ENCODE assay signal across 8 cellular contexts in genomic region chr10:87149020-87149609, GRCh38. TPM values are rescaled to one million over a fixed set of nuclear protein-coding genes. Genes with fewer than 3 reads are reported as not detected.
DNase-seq lines count a peak whose midpoint lies in the region; ATAC-seq, FAIRE-seq and TF ChIP-seq lines count a peak whose summit lies in the region.
"Not testable (repeated sequence)": the region's sequence is repeated elsewhere in the genome, so short reads cannot be mapped to it uniquely, and the experiment has no call there.

No MANE protein-coding gene starts in this region.

- peak in 1 of 2 experiments; percentile 35; a peak in 2 of 5 replicates for TF ChIP-seq RAD21 in A549 (conservative IDR thresholded peaks at IDR 0.05 in 1 of 2, IDR thresholded peaks at IDR 0.05 in 1 of 2)
- TF ChIP-seq RAD21 in HCT116 (IDR thresholded peaks at IDR 0.05; ENCODE audit: low read depth): peak; percentile 28; the same call in 1 of the 2 replicates

- not testable (repeated sequence) for BruUV-seq in HCT116 (replicated peaks; lab: Mats Ljungman, UMichigan); Panc1 (replicated peaks; lab: Mats Ljungman, UMichigan)

- RAD21 ChIA-PET in HCT116 (lab: Charles Lee; ENCODE audit: low non-redundant PET in 1 of 2, low total read pairs in 2 of 2, uncharacterized antibody in 2 of 2, unreplicated experiment in 2 of 2): not testable (repeated sequence)

- WGBS in A549 (ENCODE audit: missing lambda C conversion rate): 70% methylated on average over 9 of the region's 9 CpGs

- H3K27ac ChIP-seq in A549; HCT116 (ENCODE audit: low read depth, low read length); Panc1 (ENCODE audit: low read length); left ventricle myocardium inferior (replicated peaks): not testable (repeated sequence)

- H4K20me1 ChIP-seq in HCT116 (ENCODE audit: insufficient read depth): not testable (repeated sequence)

- DNase-seq in A549 (ENCODE audit: low read depth in 1 of 2, low spot score in 1 of 2); HCT116 (ENCODE audit: low read depth, low spot score); Panc1 (ENCODE audit: low read depth, low spot score); activated CD8-positive, alpha-beta T cell treated with anti-CD3 and anti-CD28 coated beads for 36 hours; left ventricle myocardium inferior; mesothelial cell of epicardium (ENCODE audit: low spot score in 2 of 2, unreplicated experiment in 2 of 2); progenitor cell of endocrine pancreas (ENCODE audit: low spot score, unreplicated experiment): not testable (repeated sequence)

- H3K9me3 ChIP-seq in A549; HCT116 (ENCODE audit: control insufficient read depth in 1 of 2, insufficient read depth in 1 of 2, low read depth in 1 of 2, low read length in 2 of 2); Panc1 (ENCODE audit: control insufficient read depth, insufficient read depth, low read depth, low read length); left ventricle myocardium inferior (replicated peaks): not testable (repeated sequence)

- H3K36me3 Mint-ChIP-seq in activated CD8-positive, alpha-beta T cell treated with anti-CD3 and anti-CD28 coated beads for 36 hours (ENCODE audit: low read depth); mesothelial cell of epicardium; progenitor cell of endocrine pancreas (ENCODE audit: insufficient read depth): not testable (repeated sequence)

- H3K9ac ChIP-seq in HCT116 (ENCODE audit: low read length): not testable (repeated sequence)

- in situ Hi-C loops in Panc1 (cut with HindIII; ENCODE audit: low pct_unique_long_range_greater_than_20kb, low sequenced_read_pairs): not testable (repeated sequence)

- H3K27ac Mint-ChIP-seq in activated CD8-positive, alpha-beta T cell treated with anti-CD3 and anti-CD28 coated beads for 36 hours; mesothelial cell of epicardium; progenitor cell of endocrine pancreas: not testable (repeated sequence)

- not testable (repeated sequence) for H3K4me1 Mint-ChIP-seq in activated CD8-positive, alpha-beta T cell treated with anti-CD3 and anti-CD28 coated beads for 36 hours (ENCODE audit: low read depth); mesothelial cell of epicardium; progenitor cell of endocrine pancreas (ENCODE audit: low read depth)

- intact Hi-C loops in HCT116 (cut with micrococcal nuclease); Panc1 (cut with micrococcal nuclease; ENCODE audit: unreplicated experiment); activated CD8-positive, alpha-beta T cell treated with anti-CD3 and anti-CD28 coated beads for 36 hours (cut with micrococcal nuclease); left ventricle myocardium inferior (cut with micrococcal nuclease): not testable (repeated sequence)

- not testable (repeated sequence) for TF ChIP-seq EP300 in A549 (IDR thresholded peaks at IDR 0.05)

- H3K27me3 Mint-ChIP-seq in activated CD8-positive, alpha-beta T cell treated with anti-CD3 and anti-CD28 coated beads for 36 hours; mesothelial cell of epicardium (ENCODE audit: low read depth); progenitor cell of endocrine pancreas: not testable (repeated sequence)

- H3K27me3 ChIP-seq in HCT116 (ENCODE audit: insufficient read depth, low read length); Panc1 (ENCODE audit: control insufficient read depth, insufficient read depth, low read length); left ventricle myocardium inferior (ENCODE audit: low read depth): not testable (repeated sequence)

- not testable (repeated sequence) for H3K4me3 Mint-ChIP-seq in activated CD8-positive, alpha-beta T cell treated with anti-CD3 and anti-CD28 coated beads for 36 hours; mesothelial cell of epicardium; progenitor cell of endocrine pancreas (ENCODE audit: low read depth)

- not testable (repeated sequence) for H3K4me3 ChIP-seq in A549; HCT116 (replicated peaks in 1 of 2; ENCODE audit: low read depth in 1 of 2, low read length in 2 of 2); Panc1 (ENCODE audit: low read depth in 2 of 2, low read length in 2 of 2); left ventricle myocardium inferior

- TF ChIP-seq POLR2A in A549 (IDR thresholded peaks at IDR 0.05; ENCODE audit: low read length); HCT116 (IDR thresholded peaks at IDR 0.05; ENCODE audit: borderline replicate concordance, extremely low read depth, insufficient read depth, insufficient read length): not testable (repeated sequence)

- POLR2A ChIA-PET in A549 (lab: Yijun Ruan, JAX); HCT116 (lab: Charles Lee); activated CD8-positive, alpha-beta T cell treated with anti-CD3 and anti-CD28 coated beads for 36 hours (lab: Charles Lee): not testable (repeated sequence)
- POLR2A ChIA-PET in Panc1 (lab: Charles Lee): interaction anchor here (0.7 kb wide), 1 partner anchor 19 kb away, joined by 6 read pairs; no protein-coding TSS in a partner anchor

- not testable (repeated sequence) for H3K36me3 ChIP-seq in HCT116 (ENCODE audit: control insufficient read depth in 1 of 2, insufficient read depth in 2 of 2, low read length in 2 of 2); Panc1 (ENCODE audit: control insufficient read depth, insufficient read depth, low read length); left ventricle myocardium inferior

- not testable (repeated sequence) for H3K9me3 Mint-ChIP-seq in activated CD8-positive, alpha-beta T cell treated with anti-CD3 and anti-CD28 coated beads for 36 hours; mesothelial cell of epicardium; progenitor cell of endocrine pancreas (ENCODE audit: low read depth)

- TF ChIP-seq CTCF in A549 (IDR thresholded peaks at IDR 0.05) (peak; percentile 44), HCT116 (IDR thresholded peaks at IDR 0.05 in 2 of 3, conservative IDR thresholded peaks at IDR 0.05 in 1 of 3; ENCODE audit: borderline replicate concordance in 1 of 3, insufficient read depth in 1 of 3, low read depth in 2 of 3, low read length in 2 of 3) (peak in 2 of 3 experiments; percentile 24 to 26; a peak in 3 of 6 replicates), Panc1 (IDR thresholded peaks at IDR 0.05) (peak; percentile 41), left ventricle myocardium inferior (IDR thresholded peaks at IDR 0.05; ENCODE audit: borderline replicate concordance) (peak; percentile 26), mesothelial cell of epicardium (IDR thresholded peaks at IDR 0.05; ENCODE audit: unreplicated experiment) (peak; percentile 24), progenitor cell of endocrine pancreas (IDR thresholded peaks at IDR 0.05; ENCODE audit: unreplicated experiment) (peak; percentile 38)
- TF ChIP-seq CTCF in activated CD8-positive, alpha-beta T cell treated with anti-CD3 and anti-CD28 coated beads for 36 hours (IDR thresholded peaks at IDR 0.05): peak; percentile 47

- ATAC-seq in A549 (peak; percentile 68 to 81; a peak in 5 of 6 replicates), HCT116 (peak; percentile 70), Panc1 (peak; percentile 80)
- not testable (repeated sequence) for ATAC-seq in activated CD8-positive, alpha-beta T cell treated with anti-CD3 and anti-CD28 coated beads for 36 hours

- CTCF ChIA-PET in A549 (lab: Yijun Ruan, JAX): interaction anchor here (0.6 to 1.5 kb wide), 7 partner anchors 29 to 919 kb away, joined by 3 to 5 read pairs (median 3); no protein-coding TSS in a partner anchor
- CTCF ChIA-PET in HCT116 (lab: Charles Lee); Panc1 (lab: Charles Lee); activated CD8-positive, alpha-beta T cell treated with anti-CD3 and anti-CD28 coated beads for 36 hours (lab: Charles Lee): not testable (repeated sequence)

- not testable (repeated sequence) for H2AFZ ChIP-seq in HCT116 (ENCODE audit: low read depth, low read length, poor library complexity, severe bottlenecking)

- not testable (repeated sequence) for H3K9me2 ChIP-seq in HCT116 (ENCODE audit: insufficient read depth)

- H3K4me2 ChIP-seq in A549; HCT116 (ENCODE audit: low read length): not testable (repeated sequence)

- FAIRE-seq in A549 (lab: Jason Lieb, UNC): not testable (repeated sequence)
- peak; percentile 87 for FAIRE-seq in endometrium (lab: Jason Lieb, UNC)

- H3K4me1 ChIP-seq in A549; HCT116 (ENCODE audit: control insufficient read depth in 1 of 2, insufficient read depth in 2 of 2, low read length in 2 of 2); Panc1 (ENCODE audit: control insufficient read depth, insufficient read depth, low read length); left ventricle myocardium inferior: not testable (repeated sequence)

- not testable (repeated sequence) for H3K79me2 ChIP-seq in HCT116 (ENCODE audit: insufficient read depth, low read length)

RNA-seq across cellular contexts. Expression of gene SHLD2, which starts 54.1 kb away (rescaled TPM):
- polyA plus RNA-seq in A549 (2011; rRNA removed): 39.9 and 45.4 TPM in 2 replicates
- polyA plus RNA-seq in A549 (2012; cell fraction: cytosol; rRNA removed): 7.3 and 8.5 TPM in 2 replicates
- 4.6 and 6.5 TPM in 2 replicates for polyA plus RNA-seq in A549 (2012; cell fraction: nucleus; rRNA removed)
- polyA plus RNA-seq in A549 (2017; fragmentation: RNase III; extraction: RNeasy Plus Mini Kit Qiagen cat#74134 plus additional on column Dnase treatment): 22.9 to 25.4 TPM (median 24.4 TPM) in 3 replicates
- 11.0 and 13.9 TPM in 2 replicates for polyA minus RNA-seq in A549 (2011; rRNA and poly(A)+ RNA removed)
- 28.9 TPM for total RNA-seq in HCT116 (2021; ENCODE audit: unreplicated experiment)
- polyA plus RNA-seq in HCT116 (2012): 7.4 and 9.4 TPM in 2 replicates
- 45.2 TPM for total RNA-seq in Panc1 (2021; ENCODE audit: unreplicated experiment)
- polyA plus RNA-seq in Panc1 (2012; ENCODE audit: insufficient read length): 30.5 TPM
- total RNA-seq in activated CD8-positive, alpha-beta T cell treated with anti-CD3 and anti-CD28 coated beads for 36 hours: 10 to 100 TPM; 32.3 to 33.1 TPM
- total RNA-seq in left ventricle myocardium inferior: 8.4 TPM
- 22.4 to 24.1 TPM (median 23.2 TPM) in 3 replicates for total RNA-seq in mesothelial cell of epicardium
- total RNA-seq in progenitor cell of endocrine pancreas: 18.9 and 19.2 TPM in 2 replicates

RNA-seq across cellular contexts. Expression of gene GLUD1, which starts 54.5 kb away (rescaled TPM):
- polyA plus RNA-seq in A549 (2011; rRNA removed): 117 and 118 TPM in 2 replicates
- 37.9 and 43.4 TPM in 2 replicates for polyA plus RNA-seq in A549 (2012; cell fraction: cytosol; rRNA removed)
- polyA plus RNA-seq in A549 (2012; cell fraction: nucleus; rRNA removed): 31.6 and 38.5 TPM in 2 replicates
- 71.6 to 74.4 TPM (median 72.7 TPM) in 3 replicates for polyA plus RNA-seq in A549 (2017; fragmentation: RNase III; extraction: RNeasy Plus Mini Kit Qiagen cat#74134 plus additional on column Dnase treatment)
- 71.5 and 74.9 TPM in 2 replicates for polyA minus RNA-seq in A549 (2011; rRNA and poly(A)+ RNA removed)
- 131 TPM for total RNA-seq in HCT116 (2021; ENCODE audit: unreplicated experiment)
- polyA plus RNA-seq in HCT116 (2012): 108 and 110 TPM in 2 replicates
- total RNA-seq in Panc1 (2021; ENCODE audit: unreplicated experiment): 138 TPM
- 102 TPM for polyA plus RNA-seq in Panc1 (2012; ENCODE audit: insufficient read length)
- total RNA-seq in activated CD8-positive, alpha-beta T cell treated with anti-CD3 and anti-CD28 coated beads for 36 hours: 100 to 1,000 TPM in 1 of 2 experiments, 10 to 100 TPM in 1; 94.2 to 101 TPM
- 96.4 TPM for total RNA-seq in left ventricle myocardium inferior
- total RNA-seq in mesothelial cell of epicardium: 50.9 to 53.3 TPM (median 52.3 TPM) in 3 replicates
- 69.5 and 72.4 TPM in 2 replicates for total RNA-seq in progenitor cell of endocrine pancreas
